Comparison of ENCODE assay signal across 1 cellular context in genomic region chr16:3578610-3579551, GRCh38.
TF ChIP-seq lines count a peak whose summit lies in the region.

No MANE protein-coding gene starts in this region.

TF ChIP-seq in HCT116, 20 proteins besides CTCF, POLR2A, EP300 and RAD21 (continued from another document):
- TF ChIP-seq ZBTB33 (IDR thresholded peaks at IDR 0.05; ENCODE audit: extremely low read depth, insufficient replicate concordance, low read length) (no peak), YY1 (IDR thresholded peaks at IDR 0.05; ENCODE audit: extremely low read depth, insufficient replicate concordance, low read depth, low read length) (no peak), ELF1 (IDR thresholded peaks at IDR 0.05; ENCODE audit: borderline replicate concordance, low read depth) (no peak), ZFX (IDR thresholded peaks at IDR 0.05) (no peak), FOSL1 (IDR thresholded peaks at IDR 0.05; ENCODE audit: low read depth) (no peak), SP1 (IDR thresholded peaks at IDR 0.05; ENCODE audit: low read depth) (no peak), SRF (IDR thresholded peaks at IDR 0.05; ENCODE audit: low read depth) (no peak), TCF7L2 (IDR thresholded peaks at IDR 0.05; ENCODE audit: borderline replicate concordance, extremely low read depth, insufficient read depth, insufficient read length) (no peak), SIN3A (IDR thresholded peaks at IDR 0.05; ENCODE audit: low read depth) (no peak), ZNF274 (IDR thresholded peaks at IDR 0.05; ENCODE audit: low read depth, low read length) (no peak)
- TF ChIP-seq, protein P1, sequence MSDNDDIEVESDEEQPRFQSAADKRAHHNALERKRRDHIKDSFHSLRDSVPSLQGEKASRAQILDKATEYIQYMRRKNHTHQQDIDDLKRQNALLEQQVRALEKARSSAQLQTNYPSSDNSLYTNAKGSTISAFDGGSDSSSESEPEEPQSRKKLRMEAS (IDR thresholded peaks at IDR 0.05): no peak
